In genomic region chr17:19992803-19993713, GRCh38 we compare ENCODE assay signal across 8 cellular contexts. TPM values are rescaled to one million over a fixed set of nuclear protein-coding genes. Genes with fewer than 3 reads are reported as not detected.
A peak's percentile ranks its signal among the peaks of the same experiment; 100 is the strongest.
DNase-seq lines count a peak whose midpoint lies in the region; ATAC-seq and TF ChIP-seq lines count a peak whose summit lies in the region.

No MANE protein-coding gene starts in this region.

- DNase-seq in AG09319 (ENCODE audit: extremely low read depth, low read depth) (peak; percentile 61), NCI-H524 treated with DMSO at 0.1 percent for 48 hours (lab: John Stamatoyannopoulos, UW) (peak; percentile 67), cerebellar nuclear complex (lab: John Stamatoyannopoulos, UW) (peak; percentile 42 to 50), left colon (peak; percentile 78 to 90)
- peak; percentile 72 for DNase-seq in activated CD4-positive, alpha-beta T cell treated with anti-CD3 and anti-CD28 coated beads for 4 hours
- peak; percentile 71 for DNase-seq in stimulated activated CD4-positive, alpha-beta T cell treated with anti-CD3 and anti-CD28 coated beads, Interleukin-4, amount 100 ng/mL, for 1 hour

- intact Hi-C loops in left colon (cut with DNase I, micrococcal nuclease): loop anchor here (5.0 to 10.0 kb wide), 2 partner anchors 122 to 124 kb away; no protein-coding TSS in a partner anchor

- ATAC-seq in GM19035 (IDR thresholded peaks at IDR 0.05; ENCODE audit: unreplicated experiment) (peak; percentile 79), HG03521 (IDR thresholded peaks at IDR 0.05; ENCODE audit: unreplicated experiment) (peak; percentile 91), left colon (peak; percentile 99)

- TF ChIP-seq CTCF in AG09319 (IDR thresholded peaks at IDR 0.05; ENCODE audit: low read depth, low read length): peak; percentile 64

RNA-seq across cellular contexts. Expression of gene AKAP10, which starts 15.4 kb away (rescaled TPM):
- 10 to 100 TPM; 26.5 to 30.0 TPM for total RNA-seq in left colon

RNA-seq across cellular contexts. Expression of gene SPECC1, which starts 16.1 kb away (rescaled TPM):
- total RNA-seq in left colon: 100 to 1,000 TPM in 1 of 2 donors, 10 to 100 TPM in 1; 86.5 to 104 TPM

Comparison
In these comparisons a context has a peak if more than half of its experiments do, and no peak if none do; other contexts are left out.
1. Peak in every context shown above with its lines: DNase-seq and ATAC-seq.